Comparison of ENCODE assay signal across 1 cellular context in the genomic region with DNA sequence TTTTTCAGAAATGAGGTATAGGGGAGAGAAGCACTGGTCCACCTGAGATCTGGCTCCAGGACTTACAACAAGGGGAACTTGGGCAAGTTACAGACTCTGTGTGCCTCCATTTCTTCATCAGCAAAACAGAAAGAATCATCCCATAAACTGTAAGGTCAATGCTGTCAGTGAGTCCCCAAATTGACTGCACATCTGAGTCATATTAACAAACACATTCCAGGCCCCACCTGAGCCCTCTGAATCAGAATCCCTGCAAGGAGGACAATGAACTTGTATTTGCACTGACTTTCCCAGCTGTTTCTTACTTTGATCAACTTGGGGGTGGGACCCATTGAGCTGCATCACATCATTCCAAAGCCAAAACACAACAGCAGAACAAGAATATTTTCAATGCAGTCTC. TPM values are rescaled to one million over a fixed set of nuclear protein-coding genes. Genes with fewer than 3 reads are reported as not detected.
"Had no signal": no experiment of that assay in that cellular context is flagged by ENCODE, and none has a peak within 500 bp of the region (broad histone marks: within the 10 kb centered on the region; RNA-seq: fewer than 3 reads in every experiment).

No MANE protein-coding gene starts in this region.

RNA-seq across cellular contexts. Expression of gene ALPL, which starts 44.1 kb away (rescaled TPM):
- total RNA-seq: HT-29 had no signal
